Comparison of ENCODE assay signal across 14 cellular contexts in genomic region chr2:26609839-26610277, GRCh38. TPM values are rescaled to one million over a fixed set of nuclear protein-coding genes. Genes with fewer than 3 reads are reported as not detected.
DNase-seq lines count a peak whose midpoint lies in the region; ATAC-seq and TF ChIP-seq lines count a peak whose summit lies in the region.
"Had no signal": no experiment of that assay in that cellular context is flagged by ENCODE, and none has a peak within 500 bp of the region (broad histone marks: within the 10 kb centered on the region; RNA-seq: fewer than 3 reads in every experiment).

No MANE protein-coding gene starts in this region.

- peak overlapping the region in 9 of 11 experiments; percentile 31 to 79 (median 67); a peak in 18 of 22 replicates for H3K9ac ChIP-seq in BLaER1 treated with 17β-estradiol and CSF1 and Interleukin-3, amounts not matched to agents 10 nM and 100 nM
- no peak overlapping the region for H3K9ac ChIP-seq in neural progenitor cell

- H2AFZ ChIP-seq in neural progenitor cell (replicated peaks), result peak overlapping the region; percentile 55

- H3K27ac ChIP-seq in BLaER1 treated with 17β-estradiol and CSF1 and Interleukin-3, amounts not matched to agents 10 nM and 100 nM, result peak overlapping the region in 10 of 11 experiments; percentile 21 to 92 (median 79); a peak in 19 of 22 replicates
- H3K27ac ChIP-seq in DOHH2 (ENCODE audit: low read depth, low read length) (no peak overlapping the region), neural progenitor cell (no peak overlapping the region)

- H3F3A ChIP-seq in DOHH2 (ENCODE audit: control insufficient read depth, insufficient read depth) (no peaks in the 10 kb centered on the region), neural progenitor cell (ENCODE audit: low read depth) (peaks cover 14% of the 10 kb centered on the region)

- H3K36me3 Mint-ChIP-seq in activated naive CD8-positive, alpha-beta T cell treated with anti-CD3 and anti-CD28 coated beads for 36 hours, result no peaks in the 10 kb centered on the region
- H3K36me3 Mint-ChIP-seq in neural progenitor cell, result no peaks in the 10 kb centered on the region

- H3K9me3 ChIP-seq in BLaER1 treated with 17β-estradiol and CSF1 and Interleukin-3, amounts not matched to agents 10 nM and 100 nM (replicated peaks in 1 of 11), result no peaks in the 10 kb centered on the region
- H3K9me3 ChIP-seq in DOHH2 (ENCODE audit: control insufficient read depth, insufficient read depth, low read length) (no peaks in the 10 kb centered on the region), neural progenitor cell (ENCODE audit: low read depth) (no peaks in the 10 kb centered on the region)
- H3K9me3 ChIP-seq: Caco-2 had no signal

- ATAC-seq in GM18909 (IDR thresholded peaks at IDR 0.05; ENCODE audit: poor library complexity, unreplicated experiment) (no peak), GM21423 (IDR thresholded peaks at IDR 0.05; ENCODE audit: unreplicated experiment) (no peak)

- H3K27me3 Mint-ChIP-seq in activated naive CD8-positive, alpha-beta T cell treated with anti-CD3 and anti-CD28 coated beads for 36 hours, result no peaks in the 10 kb centered on the region
- peaks cover 13% of the 10 kb centered on the region for H3K27me3 Mint-ChIP-seq in neural progenitor cell (ENCODE audit: insufficient read depth, low read depth)

- H3K4me2 ChIP-seq in BLaER1 treated with 17β-estradiol and CSF1 and Interleukin-3, amounts not matched to agents 10 nM and 100 nM, result peak overlapping the region; percentile 64 to 93 (median 87)
- peak overlapping the region; percentile 34; the same call in 1 of the 2 replicates for H3K4me2 ChIP-seq in DOHH2 (ENCODE audit: low read length)
- no peak overlapping the region for H3K4me2 ChIP-seq in neural progenitor cell

- peak overlapping the region; percentile 20 for H3K27ac Mint-ChIP-seq in activated naive CD8-positive, alpha-beta T cell treated with anti-CD3 and anti-CD28 coated beads for 36 hours
- H3K27ac Mint-ChIP-seq in neural progenitor cell, result peak overlapping the region; percentile 86

- H3K4me3 ChIP-seq in BLaER1 treated with 17β-estradiol and CSF1 and Interleukin-3, amounts not matched to agents 10 nM and 100 nM, result 0 out of 20 replicates have a peak overlapping the region, but pooled peaks of 1 of the 10 experiments have one; percentile 12
- H3K4me3 ChIP-seq in DOHH2 (ENCODE audit: low read length), result no peak overlapping the region
- no peak overlapping the region for H3K4me3 ChIP-seq in neural progenitor cell

- no peaks in the 10 kb centered on the region for H4K20me1 ChIP-seq in BLaER1 treated with 17β-estradiol and CSF1 and Interleukin-3, amounts not matched to agents 10 nM and 100 nM
- no peaks in the 10 kb centered on the region for H4K20me1 ChIP-seq in DOHH2 (ENCODE audit: control insufficient read depth, insufficient read depth, low read depth, low read length)
- H4K20me1 ChIP-seq in neural progenitor cell (ENCODE audit: low read depth), result no peaks in the 10 kb centered on the region

- H3K27me3 ChIP-seq in BLaER1 treated with 17β-estradiol and CSF1 and Interleukin-3, amounts not matched to agents 10 nM and 100 nM, result no peaks in the 10 kb centered on the region
- peaks cover 3% of the 10 kb centered on the region; the same call in 1 of the 2 replicates for H3K27me3 ChIP-seq in DOHH2 (ENCODE audit: control insufficient read depth, low read length)
- H3K27me3 ChIP-seq in neural progenitor cell, result peaks cover under 1% of the 10 kb centered on the region

- H3K9me3 Mint-ChIP-seq in activated naive CD8-positive, alpha-beta T cell treated with anti-CD3 and anti-CD28 coated beads for 36 hours, result no peaks in the 10 kb centered on the region
- peaks cover under 1% of the 10 kb centered on the region for H3K9me3 Mint-ChIP-seq in neural progenitor cell

- H3K9me2 ChIP-seq in DOHH2 (replicated peaks; ENCODE audit: control insufficient read depth, low read length), result no peaks in the 10 kb centered on the region

- peaks cover 57 to 90% (median 81%) of the 10 kb centered on the region in 10 experiments for H3K4me1 ChIP-seq in BLaER1 treated with 17β-estradiol and CSF1 and Interleukin-3, amounts not matched to agents 10 nM and 100 nM
- H3K4me1 ChIP-seq in DOHH2 (ENCODE audit: control insufficient read depth, low read length) (peaks cover 11% of the 10 kb centered on the region), neural progenitor cell (peaks cover 41% of the 10 kb centered on the region)

- no peak for DNase-seq in activated naive CD8-positive, alpha-beta T cell treated with anti-CD3 and anti-CD28 coated beads for 36 hours
- DNase-seq in neural progenitor cell (ENCODE audit: low spot score), result no peak
- no peak for DNase-seq in midbrain (lab: John Stamatoyannopoulos, UW)
- DNase-seq: Caco-2; cerebellar nuclear complex; NCI-H1105 treated with DMSO at 0.1 percent for 48 hours; NK-92 treated with Interleukin-12 subunit alpha and Interleukin-12 subunit beta, amount 100 ng/mL, for 24 hours; nucleus accumbens had no signal

- peaks cover 17% of the 10 kb centered on the region for H3K4me1 Mint-ChIP-seq in activated naive CD8-positive, alpha-beta T cell treated with anti-CD3 and anti-CD28 coated beads for 36 hours
- H3K4me1 Mint-ChIP-seq in neural progenitor cell, result peaks cover 74% of the 10 kb centered on the region

- no peaks in the 10 kb centered on the region for H3K36me3 ChIP-seq in BLaER1 treated with 17β-estradiol and CSF1 and Interleukin-3, amounts not matched to agents 10 nM and 100 nM
- no peaks in the 10 kb centered on the region for H3K36me3 ChIP-seq in DOHH2 (ENCODE audit: control insufficient read depth, low read length)
- H3K36me3 ChIP-seq in neural progenitor cell, result no peaks in the 10 kb centered on the region

- no peak overlapping the region for H3K4me3 Mint-ChIP-seq in activated naive CD8-positive, alpha-beta T cell treated with anti-CD3 and anti-CD28 coated beads for 36 hours
- H3K4me3 Mint-ChIP-seq in neural progenitor cell, result no peak overlapping the region

- no peak for TF ChIP-seq CTCF in DOHH2 (IDR thresholded peaks at IDR 0.05; ENCODE audit: low read depth, low read length, poor library complexity, severe bottlenecking)
- TF ChIP-seq CTCF in neural progenitor cell (IDR thresholded peaks at IDR 0.05), result no peak

- H3K79me2 ChIP-seq in DOHH2 (ENCODE audit: control insufficient read depth, low read length) (no peaks in the 10 kb centered on the region), neural progenitor cell (ENCODE audit: low read depth) (no peaks in the 10 kb centered on the region)

RNA-seq across cellular contexts. Expression of gene CIB4, which starts 31.3 kb away (rescaled TPM):
- total RNA-seq in activated naive CD8-positive, alpha-beta T cell treated with anti-CD3 and anti-CD28 coated beads for 36 hours, result not detected
- not detected in 2 replicates for total RNA-seq in neural progenitor cell (ENCODE audit: low replicate concordance)
- total RNA-seq: Caco-2, fibroblast of lung, urinary bladder had no signal

Comparison
In these comparisons a context has a peak if more than half of its experiments do, and no peak if none do; other contexts are left out.
1. H3K27ac ChIP-seq: peak in BLaER1 treated with 17β-estradiol and CSF1 and Interleukin-3, amounts not matched to agents 10 nM and 100 nM (10 of 11); none in DOHH2 (single experiment) and neural progenitor cell (single experiment).